18 cellular contexts compared by ENCODE assay signal in the genomic region with DNA sequence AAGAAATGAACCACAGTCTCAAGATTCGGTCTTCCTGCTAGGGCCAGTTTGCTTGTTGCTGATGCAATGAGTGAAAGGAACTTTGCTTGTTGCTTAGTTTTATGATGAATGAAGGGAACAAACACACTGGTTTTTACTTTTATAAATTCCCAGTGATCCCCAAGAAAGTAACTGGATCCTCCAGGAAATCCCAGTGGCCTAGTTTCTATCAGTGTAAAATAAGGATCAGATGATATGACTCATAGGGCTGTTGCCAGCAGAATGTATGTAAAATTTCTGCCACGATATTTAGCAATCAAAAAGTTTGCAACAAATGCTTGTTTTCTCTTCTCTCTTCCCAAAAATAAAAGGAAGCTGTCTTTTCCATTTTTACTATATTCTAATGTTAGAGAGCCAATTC.
DNase-seq lines count a peak whose midpoint lies in the region; ATAC-seq, FAIRE-seq and TF ChIP-seq lines count a peak whose summit lies in the region.
"Had no signal": no experiment of that assay in that cellular context is flagged by ENCODE, and none has a peak within 500 bp of the region (broad histone marks: within the 10 kb centered on the region; RNA-seq: fewer than 3 reads in every experiment).

No MANE protein-coding gene starts in this region.

- H3K4me3 ChIP-seq in ACC112 (ENCODE audit: low read depth, low read length) (no peak overlapping the region), astrocyte (ENCODE audit: insufficient read depth, low read depth, low read length) (no peak overlapping the region)
- H3K4me3 ChIP-seq: ascending aorta, lung had no signal

- no peak overlapping the region for H3K9ac ChIP-seq in astrocyte (ENCODE audit: low read length)
- H3K9ac ChIP-seq: KMS-11 had no signal

- H3K4me1 Mint-ChIP-seq in astrocyte (ENCODE audit: low read depth, unreplicated experiment): peaks cover 19% of the 10 kb centered on the region
- H3K4me1 Mint-ChIP-seq: activated CD4-positive, alpha-beta T cell treated with anti-CD3 and anti-CD28 coated beads for 36 hours had no signal

- no peaks in the 10 kb centered on the region for H3K9me3 ChIP-seq in astrocyte (ENCODE audit: insufficient read depth, low read depth, low read length)
- H3K9me3 ChIP-seq: ascending aorta, neutrophil had no signal

- no peak for FAIRE-seq in astrocyte (lab: Jason Lieb, UNC)

- no peak overlapping the region for H3K4me3 Mint-ChIP-seq in astrocyte (ENCODE audit: unreplicated experiment)
- H3K4me3 Mint-ChIP-seq: activated CD4-positive, alpha-beta T cell treated with anti-CD3 and anti-CD28 coated beads for 36 hours; activated T-cell treated with anti-CD3 and anti-CD28 coated beads, Interleukin-2, amount 50 U/mL, for 72 hours; effector memory CD8-positive, alpha-beta T cell; type B pancreatic cell had no signal

- no peaks in the 10 kb centered on the region for H3K27me3 Mint-ChIP-seq in astrocyte (ENCODE audit: low read depth, unreplicated experiment)

- no peaks in the 10 kb centered on the region for H4K20me1 ChIP-seq in astrocyte (ENCODE audit: insufficient read depth, low read length)

- H3K4me1 ChIP-seq in ACC112 (ENCODE audit: control insufficient read depth, insufficient read depth, low read length, unreplicated experiment) (peaks cover 44% of the 10 kb centered on the region), astrocyte (ENCODE audit: insufficient read depth, low read length) (peaks cover 23% of the 10 kb centered on the region)

- ATAC-seq in HG03439 (IDR thresholded peaks at IDR 0.05; ENCODE audit: unreplicated experiment): no peak
- ATAC-seq: activated CD4-positive, alpha-beta T cell treated with anti-CD3 and anti-CD28 coated beads for 36 hours; activated T-cell treated with anti-CD3 and anti-CD28 coated beads, Interleukin-2, amount 50 U/mL, for 72 hours; effector memory CD8-positive, alpha-beta T cell had no signal

- no peaks in the 10 kb centered on the region for H3K9me3 Mint-ChIP-seq in astrocyte (ENCODE audit: unreplicated experiment)
- H3K9me3 Mint-ChIP-seq: activated T-cell treated with anti-CD3 and anti-CD28 coated beads, Interleukin-2, amount 50 U/mL, for 72 hours; effector memory CD8-positive, alpha-beta T cell; type B pancreatic cell had no signal

- no peak for TF ChIP-seq CTCF in astrocyte (IDR thresholded peaks at IDR 0.05; ENCODE audit: insufficient read depth, low read depth, low read length)

- H3K4me2 ChIP-seq in astrocyte (ENCODE audit: low read length): no peak overlapping the region
- H3K4me2 ChIP-seq: KMS-11 had no signal

- H3K79me2 ChIP-seq in ACC112 (ENCODE audit: control insufficient read depth, insufficient read depth, low read length, unreplicated experiment): no peaks in the 10 kb centered on the region
- no peaks in the 10 kb centered on the region for H3K79me2 ChIP-seq in astrocyte (ENCODE audit: insufficient read depth, low read length)

- no peaks in the 10 kb centered on the region for H3K36me3 Mint-ChIP-seq in astrocyte (ENCODE audit: low read depth, unreplicated experiment)
- H3K36me3 Mint-ChIP-seq: type B pancreatic cell had no signal

- H2AFZ ChIP-seq in ACC112 (ENCODE audit: low read length, unreplicated experiment) (peak overlapping the region; percentile 16), astrocyte (ENCODE audit: low read depth, low read length) (peak overlapping the region; percentile 14)

- DNase-seq in LHCN-M2 (ENCODE audit: low read depth) (peak; percentile 90), astrocyte (ENCODE audit: low read depth) (no peak), hepatic stellate cell (ENCODE audit: low spot score) (peak; percentile 33), AG20443 (ENCODE audit: low spot score) (no peak), NCI-H82 (lab: John Stamatoyannopoulos, UW) (no peak)
- DNase-seq in activated CD4-positive, CD25-positive, alpha-beta regulatory T cell treated with anti-CD3 and anti-CD28 coated beads, Interleukin-2, amount 50 U/mL, for 72 hours: no peak
- DNase-seq: ACHN; activated CD4-positive, alpha-beta T cell treated with anti-CD3 and anti-CD28 coated beads for 36 hours; activated T-cell treated with anti-CD3 and anti-CD28 coated beads, Interleukin-2, amount 50 U/mL, for 72 hours; effector memory CD8-positive, alpha-beta T cell; NCI-H187 had no signal

- H3K27me3 ChIP-seq in ACC112 (ENCODE audit: insufficient read depth, low read length) (no peaks in the 10 kb centered on the region), astrocyte (ENCODE audit: insufficient read depth, low read length) (no peaks in the 10 kb centered on the region)
- H3K27me3 ChIP-seq: ascending aorta, neutrophil had no signal

- H3K36me3 ChIP-seq in ACC112 (ENCODE audit: insufficient read depth, low read length): no peaks in the 10 kb centered on the region
- no peaks in the 10 kb centered on the region for H3K36me3 ChIP-seq in astrocyte (ENCODE audit: insufficient read depth, low read length)
- H3K36me3 ChIP-seq: ascending aorta, neutrophil had no signal

- H3K27ac Mint-ChIP-seq in astrocyte (ENCODE audit: unreplicated experiment): no peak overlapping the region
- H3K27ac Mint-ChIP-seq: activated CD4-positive, alpha-beta T cell treated with anti-CD3 and anti-CD28 coated beads for 36 hours; activated T-cell treated with anti-CD3 and anti-CD28 coated beads, Interleukin-2, amount 50 U/mL, for 72 hours; effector memory CD8-positive, alpha-beta T cell; type B pancreatic cell had no signal

- H3K27ac ChIP-seq in ACC112 (ENCODE audit: low read depth, low read length) (peak overlapping the region; percentile 76), astrocyte (ENCODE audit: low read depth, low read length) (peak overlapping the region; percentile 7)
- H3K27ac ChIP-seq: ascending aorta, KMS-11, neutrophil had no signal

Comparison
In these comparisons a context has a peak if more than half of its experiments do, and no peak if none do; other contexts are left out.
1. DNase-seq: peak in LHCN-M2 (single experiment) and hepatic stellate cell (single experiment); none in astrocyte (single experiment), AG20443 (single experiment), activated CD4-positive, CD25-positive, alpha-beta regulatory T cell treated with anti-CD3 and anti-CD28 coated beads, Interleukin-2, amount 50 U/mL, for 72 hours (single experiment) and NCI-H82 (single experiment).